In the genomic region with DNA sequence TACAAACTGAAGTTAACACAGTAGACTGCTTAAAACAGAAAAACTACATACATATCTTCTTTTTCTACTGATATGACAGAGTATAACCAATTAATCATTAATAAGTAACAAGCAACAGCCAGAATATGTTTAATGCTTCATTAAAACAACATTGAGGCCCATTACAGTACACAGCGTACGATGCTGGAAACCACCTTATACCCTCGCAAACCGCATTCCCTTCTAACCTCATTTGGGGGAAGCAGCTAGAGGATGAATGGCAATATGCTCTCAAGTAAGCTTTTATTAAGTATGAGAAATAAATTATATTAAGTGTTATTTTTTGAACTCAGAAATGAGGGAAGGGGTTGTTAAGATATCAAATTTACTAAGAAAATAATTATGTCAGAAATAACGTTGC, we compare ENCODE assay signal across 17 cellular contexts.
DNase-seq lines count a peak whose midpoint lies in the region; ATAC-seq, FAIRE-seq and TF ChIP-seq lines count a peak whose summit lies in the region.
"Had no signal": no experiment of that assay in that cellular context is flagged by ENCODE, and none has a peak within 500 bp of the region (broad histone marks: within the 10 kb centered on the region; RNA-seq: fewer than 3 reads in every experiment).

No MANE protein-coding gene starts in this region.

- FAIRE-seq in frontal cortex (lab: Jason Lieb, UNC): no peak

- ATAC-seq in lower lobe of right lung: no peak

- DNase-seq in MCF 10A (ENCODE audit: unreplicated experiment) (no peak), breast epithelium (ENCODE audit: low spot score in 2 of 2) (no peak), chondrocyte (ENCODE audit: low spot score) (no peak), lung microvascular endothelial cell (ENCODE audit: low read depth in 2 of 2) (peak; percentile 14 to 29), Ammon's horn (ENCODE audit: low spot score) (no peak), lower lobe of right lung (no peak), frontal cortex (ENCODE audit: low spot score in 2 of 2) (no peak), GM10266 (ENCODE audit: extremely low spot score) (no peak)
- DNase-seq: DMS53, NCI-H146, NCI-H345, NCI-H526 treated with DMSO at 0.1 percent for 48 hours, PC-3 had no signal

- H3K36me3 ChIP-seq in breast epithelium: no peaks in the 10 kb centered on the region
- H3K36me3 ChIP-seq in lower lobe of right lung: no peaks in the 10 kb centered on the region
- H3K36me3 ChIP-seq: HAP-1 had no signal

- H3K4me1 ChIP-seq in breast epithelium (no peaks in the 10 kb centered on the region), lower lobe of right lung (peaks cover 13% of the 10 kb centered on the region)

- H3K4me3 Mint-ChIP-seq in MCF 10A (ENCODE audit: unreplicated experiment) (no peak overlapping the region), chondrocyte (ENCODE audit: unreplicated experiment) (peak overlapping the region; percentile 51)
- H3K4me3 Mint-ChIP-seq: IgD-negative memory B cell had no signal

- H3K27me3 ChIP-seq in breast epithelium (no peaks in the 10 kb centered on the region), lower lobe of right lung (ENCODE audit: low read depth) (no peaks in the 10 kb centered on the region)

- H3K4me1 Mint-ChIP-seq in MCF 10A (ENCODE audit: insufficient read depth, unreplicated experiment) (peaks cover 22% of the 10 kb centered on the region), chondrocyte (ENCODE audit: low read depth) (peaks cover 49% of the 10 kb centered on the region)
- H3K4me1 Mint-ChIP-seq: IgD-negative memory B cell had no signal

- no peaks in the 10 kb centered on the region for H3K27me3 Mint-ChIP-seq in MCF 10A (ENCODE audit: insufficient read depth, unreplicated experiment)
- no peaks in the 10 kb centered on the region for H3K27me3 Mint-ChIP-seq in chondrocyte (ENCODE audit: low read depth)
- H3K27me3 Mint-ChIP-seq: IgD-negative memory B cell had no signal

- H3K9me3 Mint-ChIP-seq in MCF 10A (ENCODE audit: unreplicated experiment) (no peaks in the 10 kb centered on the region), chondrocyte (ENCODE audit: low read depth) (no peaks in the 10 kb centered on the region)
- H3K9me3 Mint-ChIP-seq: IgD-negative memory B cell had no signal

- peak overlapping the region; percentile 30 for H3K27ac Mint-ChIP-seq in MCF 10A (ENCODE audit: low read depth, unreplicated experiment)
- peak overlapping the region; percentile 83 for H3K27ac Mint-ChIP-seq in chondrocyte (ENCODE audit: unreplicated experiment)
- H3K27ac Mint-ChIP-seq: IgD-negative memory B cell had no signal

- intact Hi-C loops in MCF 10A (cut with micrococcal nuclease) (loop anchor here (2.0 to 5.0 kb wide), 2 partner anchors 150 to 311 kb away; no protein-coding TSS in a partner anchor), breast epithelium (cut with DNase I; ENCODE audit: low total_unique reads) (no loop called here), lower lobe of right lung (cut with DNase I) (loop anchor here (10.0 kb wide), 1 partner anchor 508 kb away; no protein-coding TSS in a partner anchor)

- POLR2A ChIA-PET in MCF 10A (lab: Yijun Ruan, JAX): interaction anchor here (0.6 to 4.6 kb wide), 3 partner anchors 20 to 505 kb away, joined by 3 to 68 read pairs (median 14); a partner anchor contains a TSS

- TF ChIP-seq POLR2A in breast epithelium (IDR thresholded peaks at IDR 0.05): no peak

- BruUV-seq in MCF 10A (replicated peaks; lab: Mats Ljungman, UMichigan): no TSS peak

- TF ChIP-seq CTCF in MCF 10A (IDR thresholded peaks at IDR 0.05; ENCODE audit: unreplicated experiment): no peak
- TF ChIP-seq CTCF in breast epithelium (IDR thresholded peaks at IDR 0.05): no peak
- TF ChIP-seq CTCF in chondrocyte (IDR thresholded peaks at IDR 0.05): no peak
- TF ChIP-seq CTCF in lower lobe of right lung (IDR thresholded peaks at IDR 0.05): no peak
- TF ChIP-seq CTCF in GM10266 (IDR thresholded peaks at IDR 0.05; ENCODE audit: control insufficient read depth, insufficient read depth, low read depth, missing control alignments): no peak

- CTCF ChIA-PET in MCF 10A (lab: Yijun Ruan, JAX): interaction anchor here (0.7 to 2.2 kb wide), 5 partner anchors 10 to 529 kb away, joined by 3 to 9 read pairs (median 3); a partner anchor contains a TSS

- H3K4me3 ChIP-seq in breast epithelium (no peak overlapping the region), lower lobe of right lung (no peak overlapping the region)
- H3K4me3 ChIP-seq: HAP-1 had no signal

- H3K36me3 Mint-ChIP-seq in MCF 10A (ENCODE audit: insufficient read depth, unreplicated experiment) (peaks cover 7% of the 10 kb centered on the region), chondrocyte (ENCODE audit: low read depth) (no peaks in the 10 kb centered on the region)
- H3K36me3 Mint-ChIP-seq: IgD-negative memory B cell had no signal

- H3K9me3 ChIP-seq in breast epithelium: no peaks in the 10 kb centered on the region
- no peaks in the 10 kb centered on the region for H3K9me3 ChIP-seq in lower lobe of right lung
- H3K9me3 ChIP-seq: HAP-1 had no signal

- peak overlapping the region in 1 of 2 donors; percentile 11 for H3K27ac ChIP-seq in breast epithelium
- no peak overlapping the region for H3K27ac ChIP-seq in lower lobe of right lung
- H3K27ac ChIP-seq: 22Rv1, C4-2B had no signal

Comparison
In these comparisons a context has a peak if more than half of its experiments do, and no peak if none do; other contexts are left out.
1. DNase-seq: peak in lung microvascular endothelial cell (2 of 2); none in MCF 10A (single experiment), breast epithelium (0 of 2), chondrocyte (single experiment), Ammon's horn (single experiment), lower lobe of right lung (single experiment), frontal cortex (0 of 2) and GM10266 (single experiment).